10 cellular contexts compared by ENCODE assay signal in the genomic region with DNA sequence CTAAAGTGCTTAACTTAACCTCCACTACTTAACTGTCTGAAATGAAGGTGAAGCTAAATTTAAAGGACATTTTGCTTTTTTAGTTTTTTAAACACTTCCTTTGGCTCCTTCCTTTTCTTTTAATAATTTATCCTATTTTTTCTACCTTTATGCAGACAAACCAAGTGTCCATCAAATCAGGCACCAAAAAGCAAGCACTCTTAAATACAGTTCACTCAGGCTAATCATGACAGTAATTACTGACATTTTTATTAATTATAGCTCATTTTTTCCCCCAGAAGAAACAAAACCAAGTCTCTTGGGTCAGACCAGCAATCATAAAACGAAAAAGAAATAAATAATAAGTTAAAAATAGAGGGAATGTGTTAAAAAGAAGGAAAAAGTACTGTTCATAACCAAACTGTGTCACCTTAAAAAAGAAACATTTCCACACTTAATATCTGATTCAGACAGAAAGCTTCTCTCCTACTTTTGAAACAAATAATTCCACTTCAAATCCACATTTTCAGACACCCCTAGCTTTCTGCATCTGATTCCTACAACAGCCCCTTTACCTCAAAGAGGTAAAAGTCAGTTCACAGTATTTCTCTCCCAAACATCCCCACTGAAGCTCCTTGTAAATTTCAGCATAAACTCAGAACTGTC. TPM values are rescaled to one million over a fixed set of nuclear protein-coding genes. Genes with fewer than 3 reads are reported as not detected.
DNase-seq lines count a peak whose midpoint lies in the region; ATAC-seq, FAIRE-seq and TF ChIP-seq lines count a peak whose summit lies in the region.
"Had no signal": no experiment of that assay in that cellular context is flagged by ENCODE, and none has a peak within 500 bp of the region (broad histone marks: within the 10 kb centered on the region; RNA-seq: fewer than 3 reads in every experiment).

No MANE protein-coding gene starts in this region.

- H3K4me1 Mint-ChIP-seq in activated T-cell treated with anti-CD3 and anti-CD28 coated beads, Interleukin-2, amount 50 U/mL, for 4 hours (ENCODE audit: low read depth): peaks cover 20% of the 10 kb centered on the region
- peaks cover 19% of the 10 kb centered on the region for H3K4me1 Mint-ChIP-seq in activated CD8-positive, alpha-beta T cell treated with anti-CD3 and anti-CD28 coated beads for 36 hours (ENCODE audit: low read depth)

- no peaks in the 10 kb centered on the region for H3K27me3 Mint-ChIP-seq in activated T-cell treated with anti-CD3 and anti-CD28 coated beads, Interleukin-2, amount 50 U/mL, for 4 hours (ENCODE audit: low read depth)
- H3K27me3 Mint-ChIP-seq in activated CD8-positive, alpha-beta T cell treated with anti-CD3 and anti-CD28 coated beads for 36 hours: no peaks in the 10 kb centered on the region

- peaks cover 14% of the 10 kb centered on the region for H3K4me1 ChIP-seq in iPS-20b (ENCODE audit: insufficient read depth, low read length)
- H3K4me1 ChIP-seq in subcutaneous abdominal adipose tissue (ENCODE audit: control insufficient read depth in 5 of 5, insufficient read depth in 5 of 5, low read length in 5 of 5): peaks cover 0 to 42% (median 40%) of the 10 kb centered on the region in 5 donors
- H3K4me1 ChIP-seq in OCI-LY7 (ENCODE audit: insufficient read depth, low read length, poor library complexity, severe bottlenecking): peaks cover 18% of the 10 kb centered on the region

- no peak for DNase-seq in activated T-cell treated with anti-CD3 and anti-CD28 coated beads, Interleukin-2, amount 50 U/mL, for 4 hours
- DNase-seq in activated T-cell treated with anti-CD3 and anti-CD28 coated beads for 4 hours (no peak), ACHN (no peak), GM12891 (ENCODE audit: insufficient read length, low spot score) (no peak), OCI-LY7 (ENCODE audit: low spot score) (no peak)
- DNase-seq in activated CD8-positive, alpha-beta T cell treated with anti-CD3 and anti-CD28 coated beads for 36 hours: no peak

- H3K27ac ChIP-seq in iPS-20b (ENCODE audit: low read length): no peak overlapping the region
- no peak overlapping the region for H3K27ac ChIP-seq in subcutaneous abdominal adipose tissue (ENCODE audit: low read depth, low read length)
- H3K27ac ChIP-seq in OCI-LY7 (ENCODE audit: low read depth, low read length, poor library complexity, severe bottlenecking): no peak overlapping the region
- H3K27ac ChIP-seq: BLaER1 had no signal

- intact Hi-C loops in activated CD8-positive, alpha-beta T cell treated with anti-CD3 and anti-CD28 coated beads for 36 hours (cut with micrococcal nuclease): loop anchor here (2.0 kb wide), 2 partner anchors 53 to 115 kb away; no protein-coding TSS in a partner anchor
- intact Hi-C loops in OCI-LY7 (cut with micrococcal nuclease; ENCODE audit: unreplicated experiment): no loop called here

- no peak overlapping the region for H3K4me2 ChIP-seq in OCI-LY7 (ENCODE audit: low read length)

- TF ChIP-seq POLR2A in GM12891 (IDR thresholded peaks at IDR 0.05; ENCODE audit: low read depth, low read length): no peak

- peak overlapping the region; percentile 98 for H3K4me3 Mint-ChIP-seq in activated T-cell treated with anti-CD3 and anti-CD28 coated beads, Interleukin-2, amount 50 U/mL, for 4 hours
- peak overlapping the region; percentile 100 for H3K4me3 Mint-ChIP-seq in activated CD8-positive, alpha-beta T cell treated with anti-CD3 and anti-CD28 coated beads for 36 hours

- no peaks in the 10 kb centered on the region for H3K79me2 ChIP-seq in OCI-LY7 (ENCODE audit: insufficient read depth, low read depth, low read length)

- H3K9ac ChIP-seq in iPS-20b (ENCODE audit: low read depth, low read length): peak overlapping the region; percentile 45; the same call in 1 of the 2 replicates
- H3K9ac ChIP-seq in subcutaneous abdominal adipose tissue (ENCODE audit: low read length in 5 of 5): peak overlapping the region in 1 of 5 donors; percentile 68
- H3K9ac ChIP-seq: BLaER1 had no signal

- H3K27ac Mint-ChIP-seq in activated CD8-positive, alpha-beta T cell treated with anti-CD3 and anti-CD28 coated beads for 36 hours: peak overlapping the region; percentile 98

- in situ Hi-C loops in ACHN (cut with HindIII; ENCODE audit: low pct_ligation_motif_present, low pct_unique_long_range_greater_than_20kb, low sequenced_read_pairs): no loop called here

- no peak overlapping the region for H2AFZ ChIP-seq in OCI-LY7 (ENCODE audit: low read length)

- H3K9me3 Mint-ChIP-seq in activated T-cell treated with anti-CD3 and anti-CD28 coated beads, Interleukin-2, amount 50 U/mL, for 4 hours: no peaks in the 10 kb centered on the region
- H3K9me3 Mint-ChIP-seq in activated CD8-positive, alpha-beta T cell treated with anti-CD3 and anti-CD28 coated beads for 36 hours: no peaks in the 10 kb centered on the region

- H3K36me3 Mint-ChIP-seq in activated T-cell treated with anti-CD3 and anti-CD28 coated beads, Interleukin-2, amount 50 U/mL, for 4 hours (ENCODE audit: insufficient read depth): no peaks in the 10 kb centered on the region
- H3K36me3 Mint-ChIP-seq in activated CD8-positive, alpha-beta T cell treated with anti-CD3 and anti-CD28 coated beads for 36 hours (ENCODE audit: low read depth): peaks cover 4% of the 10 kb centered on the region

- H3K36me3 ChIP-seq in iPS-20b (ENCODE audit: insufficient read depth, low read depth, low read length) (no peaks in the 10 kb centered on the region), subcutaneous abdominal adipose tissue (ENCODE audit: control insufficient read depth in 5 of 5, insufficient read depth in 5 of 5, low read length in 5 of 5) (no peaks in the 10 kb centered on the region), OCI-LY7 (ENCODE audit: insufficient read depth, low read length) (no peaks in the 10 kb centered on the region)
- H3K36me3 ChIP-seq: BLaER1 had no signal

- H3K4me3 ChIP-seq in iPS-20b (ENCODE audit: low read length): peak overlapping the region; percentile 95
- H3K4me3 ChIP-seq in subcutaneous abdominal adipose tissue (ENCODE audit: low read depth in 1 of 5, low read length in 5 of 5): peak overlapping the region in 4 of 5 donors; percentile 66 to 76 (median 68)
- no peak overlapping the region for H3K4me3 ChIP-seq in OCI-LY7 (ENCODE audit: low read depth, low read length, poor library complexity, severe bottlenecking)

- no peak for FAIRE-seq in GM12891 (lab: Jason Lieb, UNC)

- ATAC-seq in activated T-cell treated with anti-CD3 and anti-CD28 coated beads, Interleukin-2, amount 50 U/mL, for 4 hours: no peak
- ATAC-seq in activated CD8-positive, alpha-beta T cell treated with anti-CD3 and anti-CD28 coated beads for 36 hours: no peak
- ATAC-seq: activated CD4-positive, CD25-positive, alpha-beta regulatory T cell treated with anti-CD3 and anti-CD28 coated beads, Interleukin-2, amount 50 U/mL, for 24 hours had no signal

- POLR2A ChIA-PET in activated CD8-positive, alpha-beta T cell treated with anti-CD3 and anti-CD28 coated beads for 36 hours (lab: Charles Lee): interaction anchor here (0.6 to 17.2 kb wide), 20 partner anchors 9 to 241 kb away, joined by 3 to 375 read pairs (median 5); no protein-coding TSS in a partner anchor
- POLR2A ChIA-PET in OCI-LY7 (lab: Charles Lee): interaction anchor here (0.7 kb wide), 2 partner anchors 13 to 158 kb away, joined by 3 read pairs; no protein-coding TSS in a partner anchor

- CTCF ChIA-PET in activated CD8-positive, alpha-beta T cell treated with anti-CD3 and anti-CD28 coated beads for 36 hours (lab: Charles Lee): interaction anchor here (0.9 to 3.1 kb wide), 15 partner anchors 9 to 382 kb away, joined by 3 to 17 read pairs (median 5); no protein-coding TSS in a partner anchor
- CTCF ChIA-PET in OCI-LY7 (lab: Charles Lee; ENCODE audit: unreplicated experiment): no interaction called here

- no peaks in the 10 kb centered on the region for H3K9me2 ChIP-seq in OCI-LY7 (ENCODE audit: insufficient read depth, low read length)

- no peaks in the 10 kb centered on the region for H4K20me1 ChIP-seq in OCI-LY7 (ENCODE audit: insufficient read depth, low read length)

- TF ChIP-seq CTCF in activated CD8-positive, alpha-beta T cell treated with anti-CD3 and anti-CD28 coated beads for 36 hours (IDR thresholded peaks at IDR 0.05): no peak
- no peak for TF ChIP-seq CTCF in OCI-LY7 (conservative IDR thresholded peaks at IDR 0.05; ENCODE audit: low read length)

- BruUV-seq in OCI-LY7 (replicated peaks; lab: Mats Ljungman, UMichigan): no TSS peak

- H3K9me3 ChIP-seq in iPS-20b (ENCODE audit: insufficient read depth, low read depth, low read length): no peaks in the 10 kb centered on the region
- H3K9me3 ChIP-seq in subcutaneous abdominal adipose tissue (ENCODE audit: control insufficient read depth in 5 of 5, low read length in 5 of 5): no peaks in the 10 kb centered on the region
- H3K9me3 ChIP-seq in OCI-LY7 (ENCODE audit: low read length): no peaks in the 10 kb centered on the region
- H3K9me3 ChIP-seq: BLaER1 had no signal

- peaks cover 71% of the 10 kb centered on the region for H3K27me3 ChIP-seq in iPS-20b (ENCODE audit: insufficient read depth, low read length)
- peaks cover 6 to 41% (median 11%) of the 10 kb centered on the region in 5 donors for H3K27me3 ChIP-seq in subcutaneous abdominal adipose tissue (ENCODE audit: control insufficient read depth in 5 of 5, insufficient read depth in 4 of 5, low read length in 5 of 5)

TF ChIP-seq in GM12891, 5 proteins besides CTCF, POLR2A, EP300 and RAD21:
- TF ChIP-seq POU2F2 (IDR thresholded peaks at IDR 0.05; ENCODE audit: low read depth, low read length): no peak
- TF ChIP-seq POLR2AphosphoS5 (IDR thresholded peaks at IDR 0.05; ENCODE audit: low read depth, low read length): no peak
- TF ChIP-seq PAX5 (IDR thresholded peaks at IDR 0.05; ENCODE audit: insufficient read depth, low read length, severe bottlenecking): no peak
- no peak for TF ChIP-seq TAF1 (IDR thresholded peaks at IDR 0.05; ENCODE audit: low read depth, low read length)
- TF ChIP-seq SPI1 (IDR thresholded peaks at IDR 0.05; ENCODE audit: low read depth, low read length): no peak

RNA-seq across cellular contexts. Expression of gene CCND2, which starts 5.5 kb away (rescaled TPM):
- total RNA-seq in activated T-cell treated with anti-CD3 and anti-CD28 coated beads, Interleukin-2, amount 50 U/mL, for 4 hours: 1,000 to 10,000 TPM in 1 of 3 donors, 100 to 1,000 TPM in 2; 867 to 1,094 (median 990) TPM
- total RNA-seq in activated CD8-positive, alpha-beta T cell treated with anti-CD3 and anti-CD28 coated beads for 36 hours: 100 to 1,000 TPM; 617 to 639 TPM
- polyA plus RNA-seq in GM12891 (2012; ENCODE audit: low read depth, missing spikeins): 64.3 TPM
- not detected in 2 replicates for total RNA-seq in OCI-LY7 (2014; rRNA removed; shearing (Covaris generic))
- not detected in 2 replicates for total RNA-seq in OCI-LY7 (2022)

RNA-seq across cellular contexts. Expression of gene TIGAR, which starts 53.0 kb away (rescaled TPM):
- 10 to 100 TPM; 12.3 to 21.3 (median 17.8) TPM for total RNA-seq in activated T-cell treated with anti-CD3 and anti-CD28 coated beads, Interleukin-2, amount 50 U/mL, for 4 hours
- 1 to 10 TPM; 8.2 to 8.7 TPM for total RNA-seq in activated CD8-positive, alpha-beta T cell treated with anti-CD3 and anti-CD28 coated beads for 36 hours
- 15.4 TPM for polyA plus RNA-seq in GM12891 (2012; ENCODE audit: low read depth, missing spikeins)
- total RNA-seq in OCI-LY7 (2014; rRNA removed; shearing (Covaris generic)): 8.0 and 15.4 TPM in 2 replicates
- total RNA-seq in OCI-LY7 (2022): 18.2 and 24.7 TPM in 2 replicates

Comparison
In these comparisons a context has a peak if more than half of its experiments do, and no peak if none do; other contexts are left out.
1. RNA of gene CCND2, which starts 5.5 kb away (total RNA-seq): 867 to 1,094 TPM in activated T-cell treated with anti-CD3 and anti-CD28 coated beads, Interleukin-2, amount 50 U/mL, for 4 hours and 617 to 639 TPM in activated CD8-positive, alpha-beta T cell treated with anti-CD3 and anti-CD28 coated beads for 36 hours; not detected in OCI-LY7; every median in the first group is over 100 times any median in the second.